ENCODE assay signal across 21 cellular contexts in genomic region chr11:72776117-72776843, GRCh38. TPM values are rescaled to one million over a fixed set of nuclear protein-coding genes. Genes with fewer than 3 reads are reported as not detected.
DNase-seq lines count a peak whose midpoint lies in the region; ATAC-seq and TF ChIP-seq lines count a peak whose summit lies in the region.
"Had no signal": no experiment of that assay in that cellular context is flagged by ENCODE, and none has a peak within 500 bp of the region (broad histone marks: within the 10 kb centered on the region; RNA-seq: fewer than 3 reads in every experiment).

No MANE protein-coding gene starts in this region.

- peaks cover 37% of the 10 kb centered on the region for H3K4me1 Mint-ChIP-seq in T-helper 17 cell
- peaks cover 17 to 33% of the 10 kb centered on the region in 2 donors for H3K4me1 Mint-ChIP-seq in stimulated activated naive B cell treated with anti-CD40 and anti-IgM and Interleukin-4, amounts not matched to agents 10 μg/mL and 1 μg/mL and 100 μg/mL, for 72 hours

- H3K27me3 ChIP-seq in body of pancreas (no peaks in the 10 kb centered on the region), liver (ENCODE audit: control insufficient read depth in 4 of 4, insufficient read depth in 4 of 4, low read length in 3 of 4) (no peaks in the 10 kb centered on the region), upper lobe of right lung (no peaks in the 10 kb centered on the region)
- H3K27me3 ChIP-seq: esophagus muscularis mucosa, vagina had no signal

- H3K27me3 Mint-ChIP-seq in T-helper 17 cell: no peaks in the 10 kb centered on the region
- H3K27me3 Mint-ChIP-seq in stimulated activated naive B cell treated with anti-CD40 and anti-IgM and Interleukin-4, amounts not matched to agents 10 μg/mL and 1 μg/mL and 100 μg/mL, for 72 hours: peaks cover 0 to 6% of the 10 kb centered on the region in 2 donors
- H3K27me3 Mint-ChIP-seq: activated CD8-positive, alpha-beta T cell treated with anti-CD3 and anti-CD28 coated beads for 36 hours; stimulated activated naive CD8-positive, alpha-beta T cell treated with anti-CD3 and anti-CD28 coated beads, Interleukin-15, Interleukin-2, amounts not matched to agents 100 ng/mL and 50 ng/mL, for 24 hours; T-cell had no signal

- intact Hi-C loops in body of pancreas (cut with DNase I): no loop called here
- intact Hi-C loops in upper lobe of right lung (cut with DNase I): no loop called here

- TF ChIP-seq CTCF in body of pancreas (IDR thresholded peaks at IDR 0.05): no peak
- TF ChIP-seq CTCF in liver (IDR thresholded peaks at IDR 0.05; ENCODE audit: low read depth, low read length, missing input control): no peak
- TF ChIP-seq CTCF in upper lobe of right lung (IDR thresholded peaks at IDR 0.05): no peak

- DNase-seq in T-helper 17 cell (no peak), body of pancreas (peak in 1 of 4 donors; percentile 35), upper lobe of right lung (no peak), HT-29 (ENCODE audit: low spot score) (no peak)
- no peak for DNase-seq in stimulated activated naive B cell treated with anti-CD40 and anti-IgM and Interleukin-4, amounts not matched to agents 10 μg/mL and 1 μg/mL and 100 μg/mL, for 72 hours
- DNase-seq: activated CD8-positive, alpha-beta T cell treated with anti-CD3 and anti-CD28 coated beads for 36 hours; activated T-cell treated with anti-CD3 and anti-CD28 coated beads, Interleukin-2, amount 50 U/mL, for 48 hours; GM23248; immature natural killer cell; Kasumi-1; mammary epithelial cell; NCI-H1092; NCI-H2081 treated with DMSO at 0.1 percent for 48 hours; T-cell had no signal

- WGBS in body of pancreas, 2 donors: 41 to 48% methylated on average over 7 to 9 of the region's 9 CpGs
- WGBS in liver: 60% methylated on average over 9 of the region's 9 CpGs

- no peak for TF ChIP-seq RAD21 in liver (IDR thresholded peaks at IDR 0.05)

- no peak overlapping the region for H3K4me3 ChIP-seq in body of pancreas
- H3K4me3 ChIP-seq in liver (ENCODE audit: low read depth in 1 of 3, low read length in 3 of 3): no peak overlapping the region
- no peak overlapping the region for H3K4me3 ChIP-seq in upper lobe of right lung
- H3K4me3 ChIP-seq: esophagus muscularis mucosa, GM23248, vagina had no signal

- no peaks in the 10 kb centered on the region for H3K9me3 Mint-ChIP-seq in stimulated activated naive B cell treated with anti-CD40 and anti-IgM and Interleukin-4, amounts not matched to agents 10 μg/mL and 1 μg/mL and 100 μg/mL, for 72 hours
- H3K9me3 Mint-ChIP-seq: activated CD8-positive, alpha-beta T cell treated with anti-CD3 and anti-CD28 coated beads for 36 hours; activated naive CD4-positive, alpha-beta T cell treated with anti-CD3 and anti-CD28 coated beads, Interleukin-2, amount 50 U/mL, for 72 hours; immature natural killer cell; stimulated activated naive CD8-positive, alpha-beta T cell treated with anti-CD3 and anti-CD28 coated beads, Interleukin-15, Interleukin-2, amounts not matched to agents 100 ng/mL and 50 ng/mL, for 24 hours; T-cell had no signal

- H3K9me3 ChIP-seq in T-helper 17 cell (ENCODE audit: control insufficient read depth, low read length, poor library complexity, severe bottlenecking): no peaks in the 10 kb centered on the region
- H3K9me3 ChIP-seq in body of pancreas: no peaks in the 10 kb centered on the region
- H3K9me3 ChIP-seq in liver (ENCODE audit: control insufficient read depth in 4 of 4, low read length in 3 of 4): no peaks in the 10 kb centered on the region
- no peaks in the 10 kb centered on the region for H3K9me3 ChIP-seq in upper lobe of right lung
- H3K9me3 ChIP-seq: esophagus muscularis mucosa, vagina had no signal

- H3K9ac ChIP-seq in liver (ENCODE audit: low read depth in 1 of 2, low read length in 2 of 2): peak overlapping the region in 1 of 2 donors; percentile 26
- H3K9ac ChIP-seq: GM23248 had no signal

- H3K4me1 ChIP-seq in body of pancreas (peaks cover 98% of the 10 kb centered on the region), liver (ENCODE audit: control insufficient read depth in 4 of 4, insufficient read depth in 4 of 4, low read length in 3 of 4) (peaks cover 12 to 98% (median 80%) of the 10 kb centered on the region in 4 donors), upper lobe of right lung (peaks cover 31% of the 10 kb centered on the region)

- H3K36me3 ChIP-seq in body of pancreas (replicated peaks in 1 of 2; ENCODE audit: insufficient read depth in 1 of 2, low read depth in 2 of 2): no peaks in the 10 kb centered on the region
- no peaks in the 10 kb centered on the region for H3K36me3 ChIP-seq in liver (ENCODE audit: control insufficient read depth in 4 of 4, insufficient read depth in 3 of 4, low read depth in 1 of 4, low read length in 3 of 4)
- H3K36me3 ChIP-seq in upper lobe of right lung: no peaks in the 10 kb centered on the region
- H3K36me3 ChIP-seq: vagina had no signal

- H3K4me3 Mint-ChIP-seq in T-helper 17 cell: no peak overlapping the region
- no peak overlapping the region for H3K4me3 Mint-ChIP-seq in stimulated activated naive B cell treated with anti-CD40 and anti-IgM and Interleukin-4, amounts not matched to agents 10 μg/mL and 1 μg/mL and 100 μg/mL, for 72 hours
- H3K4me3 Mint-ChIP-seq: activated CD8-positive, alpha-beta T cell treated with anti-CD3 and anti-CD28 coated beads for 36 hours; stimulated activated naive CD8-positive, alpha-beta T cell treated with anti-CD3 and anti-CD28 coated beads, Interleukin-15, Interleukin-2, amounts not matched to agents 100 ng/mL and 50 ng/mL, for 24 hours; T-cell had no signal

- no peak for TF ChIP-seq POLR2A in body of pancreas (IDR thresholded peaks at IDR 0.05)

- ATAC-seq in T-helper 17 cell (no peak), body of pancreas (no peak), upper lobe of right lung (no peak), GM21528 (IDR thresholded peaks at IDR 0.05; ENCODE audit: low FRiP score, unreplicated experiment) (no peak)
- no peak for ATAC-seq in stimulated activated naive B cell treated with anti-CD40 and anti-IgM and Interleukin-4, amounts not matched to agents 10 μg/mL and 1 μg/mL and 100 μg/mL, for 72 hours (replicated peaks)
- ATAC-seq: activated CD8-positive, alpha-beta T cell treated with anti-CD3 and anti-CD28 coated beads for 36 hours; activated naive CD4-positive, alpha-beta T cell treated with anti-CD3 and anti-CD28 coated beads, Interleukin-2, amount 50 U/mL, for 72 hours; T-cell had no signal

- H3K36me3 Mint-ChIP-seq in T-helper 17 cell (ENCODE audit: low read depth): peaks cover 4% of the 10 kb centered on the region
- H3K36me3 Mint-ChIP-seq in stimulated activated naive B cell treated with anti-CD40 and anti-IgM and Interleukin-4, amounts not matched to agents 10 μg/mL and 1 μg/mL and 100 μg/mL, for 72 hours: peaks cover 2 to 12% of the 10 kb centered on the region in 2 donors
- H3K36me3 Mint-ChIP-seq: activated naive CD4-positive, alpha-beta T cell treated with anti-CD3 and anti-CD28 coated beads, Interleukin-2, amount 50 U/mL, for 72 hours; immature natural killer cell; T-cell had no signal

- peak overlapping the region; percentile 16 for H3K27ac Mint-ChIP-seq in T-helper 17 cell
- peak overlapping the region; percentile 48 for H3K27ac Mint-ChIP-seq in stimulated activated naive B cell treated with anti-CD40 and anti-IgM and Interleukin-4, amounts not matched to agents 10 μg/mL and 1 μg/mL and 100 μg/mL, for 72 hours
- H3K27ac Mint-ChIP-seq: activated CD8-positive, alpha-beta T cell treated with anti-CD3 and anti-CD28 coated beads for 36 hours; stimulated activated naive CD8-positive, alpha-beta T cell treated with anti-CD3 and anti-CD28 coated beads, Interleukin-15, Interleukin-2, amounts not matched to agents 100 ng/mL and 50 ng/mL, for 24 hours; T-cell had no signal

- H3K27ac ChIP-seq in body of pancreas (peak overlapping the region; percentile 84 to 97 (median 92)), liver (ENCODE audit: low read depth in 1 of 2, low read length in 2 of 2) (peak overlapping the region; percentile 57 to 84), upper lobe of right lung (no peak overlapping the region)
- H3K27ac ChIP-seq: esophagus muscularis mucosa, GM23248, WERI-Rb-1 had no signal

TF ChIP-seq in liver, 16 proteins besides CTCF, POLR2A, EP300 and RAD21:
- TF ChIP-seq GABPA (IDR thresholded peaks at IDR 0.05 in 1 of 2, conservative IDR thresholded peaks at IDR 0.05 in 1 of 2): no peak
- no peak for TF ChIP-seq NR2F2 (IDR thresholded peaks at IDR 0.05)
- TF ChIP-seq FOXA2 (IDR thresholded peaks at IDR 0.05): no peak
- TF ChIP-seq SP1 (IDR thresholded peaks at IDR 0.05): no peak
- no peak for TF ChIP-seq FOXA1 (IDR thresholded peaks at IDR 0.05)
- TF ChIP-seq MAX (IDR thresholded peaks at IDR 0.05): no peak
- no peak for TF ChIP-seq TAF1 (conservative IDR thresholded peaks at IDR 0.05)
- TF ChIP-seq EGR1 (IDR thresholded peaks at IDR 0.05; ENCODE audit: low read depth in 2 of 2): no peak
- TF ChIP-seq RXRA (IDR thresholded peaks at IDR 0.05): no peak
- TF ChIP-seq HNF4A (conservative IDR thresholded peaks at IDR 0.05): no peak
- TF ChIP-seq HNF4G (IDR thresholded peaks at IDR 0.05): no peak
- TF ChIP-seq ATF3 (IDR thresholded peaks at IDR 0.05): no peak
- no peak for TF ChIP-seq YY1 (IDR thresholded peaks at IDR 0.05)

RNA-seq across cellular contexts. Expression of gene STARD10, which starts 17.6 kb away (rescaled TPM):
- total RNA-seq in T-helper 17 cell: 10 to 100 TPM; 12.9 to 17.7 TPM
- 100 to 1,000 TPM; 122 to 209 TPM for total RNA-seq in body of pancreas
- 100 to 1,000 TPM in 1 of 2 donors, 10 to 100 TPM in 1; 70.5 to 176 TPM for total RNA-seq in liver
- polyA plus RNA-seq in liver: 100 to 1,000 TPM; 287 to 328 TPM
- 116 TPM for total RNA-seq in upper lobe of right lung
- total RNA-seq in HT-29 (2014; rRNA removed; shearing (Covaris generic)): 1,082 and 1,283 TPM in 2 replicates

RNA-seq across cellular contexts. Expression of gene ARAP1, which starts 24.1 kb away (rescaled TPM):
- total RNA-seq in T-helper 17 cell (100 to 1,000 TPM in 1 of 2 donors, 10 to 100 TPM in 1; 93.3 to 108 TPM), body of pancreas (100 to 1,000 TPM in 1 of 2 donors, 10 to 100 TPM in 1; 63.3 to 208 TPM), liver (10 to 100 TPM; 59.8 to 77.8 TPM), upper lobe of right lung (226 TPM)
- polyA plus RNA-seq in liver: 10 to 100 TPM; 14.4 to 27.2 TPM
- total RNA-seq in HT-29 (2014; rRNA removed; shearing (Covaris generic)): 109 and 161 TPM in 2 replicates

RNA-seq across cellular contexts. Expression of gene ATG16L2, which starts 37.9 kb away (rescaled TPM):
- total RNA-seq in T-helper 17 cell (100 to 1,000 TPM in 1 of 2 donors, 10 to 100 TPM in 1; 95.4 to 121 TPM), body of pancreas (10 to 100 TPM; 27.5 to 28.3 TPM), liver (10 to 100 TPM in 1 of 2 donors, 1 to 10 TPM in 1; 5.7 to 17.8 TPM), upper lobe of right lung (77.5 TPM)
- 1 to 10 TPM; 4.7 to 9.0 TPM for polyA plus RNA-seq in liver
- total RNA-seq in HT-29 (2014; rRNA removed; shearing (Covaris generic)): 10.4 and 11.4 TPM in 2 replicates
